1 cellular context compared by ENCODE assay signal in the genomic region with DNA sequence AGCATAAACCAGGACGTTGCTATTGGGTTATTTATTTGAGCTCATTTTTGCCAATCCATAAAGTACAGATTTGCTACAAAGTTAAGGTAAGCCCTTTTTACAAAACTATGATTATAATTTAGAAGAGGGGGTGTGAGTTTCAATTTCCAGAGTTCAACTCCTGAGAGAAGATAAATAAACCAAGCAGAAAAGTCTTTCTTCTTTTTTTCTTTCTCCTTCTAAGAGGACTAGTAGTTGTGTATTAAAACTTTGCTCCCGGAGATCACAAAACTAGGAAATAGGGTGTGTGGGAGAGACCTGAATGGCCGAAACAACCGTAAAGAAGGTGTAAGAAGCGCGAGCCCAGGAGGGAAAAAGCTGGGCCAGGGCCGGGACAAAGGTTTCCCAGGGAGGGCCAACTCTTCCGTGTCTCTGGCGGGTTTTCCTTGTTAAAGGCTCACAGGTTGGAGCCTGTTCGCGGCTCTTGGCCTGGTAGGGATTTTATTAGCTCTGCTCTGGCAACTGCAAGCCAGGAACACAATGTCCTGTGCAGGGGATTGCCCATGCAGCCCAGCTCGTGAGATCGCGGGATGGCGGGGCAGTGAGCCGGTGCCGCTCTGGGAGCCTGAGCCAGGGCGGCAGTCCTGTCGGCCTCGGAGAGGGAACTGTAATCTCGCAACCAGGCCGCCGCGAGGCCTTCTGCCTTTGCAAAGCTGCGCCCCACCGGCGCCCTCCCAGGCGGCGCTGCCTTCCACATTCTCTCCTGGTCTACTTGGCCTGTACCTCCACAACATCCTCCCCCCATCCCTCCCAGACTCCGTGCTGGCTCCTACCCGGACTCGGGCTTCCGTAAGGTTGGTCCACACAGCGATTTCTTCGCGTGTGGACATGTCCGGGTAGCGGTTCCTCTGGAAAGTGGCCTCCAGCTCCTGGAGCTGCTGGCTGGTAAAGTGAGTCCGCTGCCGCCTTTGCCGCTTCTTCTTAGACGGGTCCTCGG.
TF ChIP-seq lines count a peak whose summit lies in the region.

No MANE protein-coding gene starts in this region.

TF ChIP-seq in IMR-90, 13 proteins besides CTCF, POLR2A, EP300 and RAD21 (continued from another document):
- TF ChIP-seq RCOR1 (IDR thresholded peaks at IDR 0.05; ENCODE audit: insufficient replicate concordance, low read length) (no peak), BHLHE40 (IDR thresholded peaks at IDR 0.05; ENCODE audit: low read depth, low read length) (no peak)
- TF ChIP-seq, protein P1, sequence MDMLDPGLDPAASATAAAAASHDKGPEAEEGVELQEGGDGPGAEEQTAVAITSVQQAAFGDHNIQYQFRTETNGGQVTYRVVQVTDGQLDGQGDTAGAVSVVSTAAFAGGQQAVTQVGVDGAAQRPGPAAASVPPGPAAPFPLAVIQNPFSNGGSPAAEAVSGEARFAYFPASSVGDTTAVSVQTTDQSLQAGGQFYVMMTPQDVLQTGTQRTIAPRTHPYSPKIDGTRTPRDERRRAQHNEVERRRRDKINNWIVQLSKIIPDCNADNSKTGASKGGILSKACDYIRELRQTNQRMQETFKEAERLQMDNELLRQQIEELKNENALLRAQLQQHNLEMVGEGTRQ (IDR thresholded peaks at IDR 0.05; ENCODE audit: low read depth, low read length): no peak
- TF ChIP-seq, protein P2, sequence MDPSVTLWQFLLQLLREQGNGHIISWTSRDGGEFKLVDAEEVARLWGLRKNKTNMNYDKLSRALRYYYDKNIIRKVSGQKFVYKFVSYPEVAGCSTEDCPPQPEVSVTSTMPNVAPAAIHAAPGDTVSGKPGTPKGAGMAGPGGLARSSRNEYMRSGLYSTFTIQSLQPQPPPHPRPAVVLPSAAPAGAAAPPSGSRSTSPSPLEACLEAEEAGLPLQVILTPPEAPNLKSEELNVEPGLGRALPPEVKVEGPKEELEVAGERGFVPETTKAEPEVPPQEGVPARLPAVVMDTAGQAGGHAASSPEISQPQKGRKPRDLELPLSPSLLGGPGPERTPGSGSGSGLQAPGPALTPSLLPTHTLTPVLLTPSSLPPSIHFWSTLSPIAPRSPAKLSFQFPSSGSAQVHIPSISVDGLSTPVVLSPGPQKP (IDR thresholded peaks at IDR 0.05; ENCODE audit: borderline replicate concordance, low read depth, low read length): no peak
